In genomic region chr1:27528701-27529637, GRCh38 we compare ENCODE assay signal across 8 cellular contexts. TPM values are rescaled to one million over a fixed set of nuclear protein-coding genes. Genes with fewer than 3 reads are reported as not detected.
DNase-seq lines count a peak whose midpoint lies in the region; ATAC-seq, FAIRE-seq and TF ChIP-seq lines count a peak whose summit lies in the region.

No MANE protein-coding gene starts in this region.

- no peak for ATAC-seq in activated CD8-positive, alpha-beta T cell treated with anti-CD3 and anti-CD28 coated beads for 36 hours
- ATAC-seq in foreskin keratinocyte (peak; percentile 50), omental fat pad (ENCODE audit: low FRiP score) (peak; percentile 75), HG03432 (IDR thresholded peaks at IDR 0.05; ENCODE audit: unreplicated experiment) (no peak)

- TF ChIP-seq POLR2A in GM12892 (IDR thresholded peaks at IDR 0.05; ENCODE audit: low read depth, low read length) = no peak

- DNase-seq in Ammon's horn (ENCODE audit: low spot score) = peak; percentile 85
- DNase-seq in activated CD8-positive, alpha-beta T cell treated with anti-CD3 and anti-CD28 coated beads for 36 hours = no peak
- no peak for DNase-seq in foreskin keratinocyte
- peak; percentile 94 for DNase-seq in omental fat pad (ENCODE audit: low spot score)
- no peak for DNase-seq in activated CD4-positive, CD25-positive, alpha-beta regulatory T cell treated with anti-CD3 and anti-CD28 coated beads, Interleukin-2, amount 50 U/mL, for 72 hours
- no peak for DNase-seq in GM12892 (ENCODE audit: insufficient read length)

- FAIRE-seq in GM12892 (lab: Jason Lieb, UNC) = no peak

- H3K4me1 Mint-ChIP-seq in activated CD8-positive, alpha-beta T cell treated with anti-CD3 and anti-CD28 coated beads for 36 hours (ENCODE audit: low read depth) = peaks cover 47% of the 10 kb centered on the region

- no peak for TF ChIP-seq RAD21 in Ishikawa (IDR thresholded peaks at IDR 0.05; ENCODE audit: low read depth)

- POLR2A ChIA-PET in activated CD8-positive, alpha-beta T cell treated with anti-CD3 and anti-CD28 coated beads for 36 hours (lab: Charles Lee) = no interaction called here

- H3K27ac Mint-ChIP-seq in activated CD8-positive, alpha-beta T cell treated with anti-CD3 and anti-CD28 coated beads for 36 hours = peak overlapping the region; percentile 46

- intact Hi-C loops in activated CD8-positive, alpha-beta T cell treated with anti-CD3 and anti-CD28 coated beads for 36 hours (cut with micrococcal nuclease) = loop anchor here (5.0 to 10.0 kb wide), 2 partner anchors 82 to 136 kb away; no protein-coding TSS in a partner anchor

- H3K4me3 Mint-ChIP-seq in activated CD8-positive, alpha-beta T cell treated with anti-CD3 and anti-CD28 coated beads for 36 hours = peak overlapping the region; percentile 64

- H3K4me1 ChIP-seq in foreskin keratinocyte = peaks cover 31% of the 10 kb centered on the region

- CTCF ChIA-PET in activated CD8-positive, alpha-beta T cell treated with anti-CD3 and anti-CD28 coated beads for 36 hours (lab: Charles Lee) = no interaction called here

- no peaks in the 10 kb centered on the region for H3K27me3 Mint-ChIP-seq in activated CD8-positive, alpha-beta T cell treated with anti-CD3 and anti-CD28 coated beads for 36 hours

- no peak for TF ChIP-seq CTCF in activated CD8-positive, alpha-beta T cell treated with anti-CD3 and anti-CD28 coated beads for 36 hours (IDR thresholded peaks at IDR 0.05)
- TF ChIP-seq CTCF in foreskin keratinocyte (conservative IDR thresholded peaks at IDR 0.05) (no peak), omental fat pad (IDR thresholded peaks at IDR 0.05) (no peak)

- H3K27me3 ChIP-seq in foreskin keratinocyte = no peaks in the 10 kb centered on the region

- no peaks in the 10 kb centered on the region for H3K9me3 Mint-ChIP-seq in activated CD8-positive, alpha-beta T cell treated with anti-CD3 and anti-CD28 coated beads for 36 hours

- peaks cover 22% of the 10 kb centered on the region for H3K36me3 Mint-ChIP-seq in activated CD8-positive, alpha-beta T cell treated with anti-CD3 and anti-CD28 coated beads for 36 hours (ENCODE audit: low read depth)

- TF ChIP-seq EP300 in Ishikawa (IDR thresholded peaks at IDR 0.05; ENCODE audit: borderline replicate concordance) = no peak

- peak overlapping the region; percentile 68 for H3K27ac ChIP-seq in foreskin keratinocyte

TF ChIP-seq in Ishikawa, 13 proteins besides CTCF, POLR2A, EP300 and RAD21:
- TF ChIP-seq TAF1 (IDR thresholded peaks at IDR 0.05; ENCODE audit: low read depth) = 0 out of 2 replicates have a peak, but pooled peaks have one; percentile 2
- TF ChIP-seq TEAD4 (IDR thresholded peaks at IDR 0.05) = no peak
- TF ChIP-seq USF1 (IDR thresholded peaks at IDR 0.05) = peak; percentile 95
- no peak for TF ChIP-seq ZBTB7A (IDR thresholded peaks at IDR 0.05; ENCODE audit: low read depth)
TF ChIP-seq in Ishikawa: peak in this region for 2.

RNA-seq across cellular contexts. Expression of gene WASF2, which starts 39.0 kb away (rescaled TPM):
- total RNA-seq in activated CD8-positive, alpha-beta T cell treated with anti-CD3 and anti-CD28 coated beads for 36 hours = 100 to 1,000 TPM; 108 to 111 TPM
- total RNA-seq in foreskin keratinocyte (49.9 and 53.9 TPM in 2 replicates), omental fat pad (10 to 100 TPM; 43.4 to 87.8 (median 60.5) TPM)
- 28.7 and 30.1 TPM in 2 replicates for polyA plus RNA-seq in foreskin keratinocyte
- polyA plus RNA-seq in GM12892 (2012; ENCODE audit: missing spikeins) = 50.0 TPM

Comparison
In these comparisons a context has a peak if more than half of its experiments do, and no peak if none do; other contexts are left out.
1. DNase-seq: peak in Ammon's horn (single experiment) and omental fat pad (single experiment); none in activated CD8-positive, alpha-beta T cell treated with anti-CD3 and anti-CD28 coated beads for 36 hours (single experiment), foreskin keratinocyte (0 of 2), activated CD4-positive, CD25-positive, alpha-beta regulatory T cell treated with anti-CD3 and anti-CD28 coated beads, Interleukin-2, amount 50 U/mL, for 72 hours (single experiment) and GM12892 (single experiment).
2. ATAC-seq: peak in foreskin keratinocyte (single experiment) and omental fat pad (single experiment); none in activated CD8-positive, alpha-beta T cell treated with anti-CD3 and anti-CD28 coated beads for 36 hours (single experiment) and HG03432 (single experiment).